Comparison of ENCODE assay signal across 8 cellular contexts in genomic region chr2:127886593-127886935, GRCh38. TPM values are rescaled to one million over a fixed set of nuclear protein-coding genes. Genes with fewer than 3 reads are reported as not detected.
DNase-seq lines count a peak whose midpoint lies in the region; ATAC-seq and TF ChIP-seq lines count a peak whose summit lies in the region.
"Not testable (repeated sequence)": the region's sequence is repeated elsewhere in the genome, so short reads cannot be mapped to it uniquely, and the experiment has no call there.

No MANE protein-coding gene starts in this region.

- peak overlapping the region; percentile 87 for H3K27ac ChIP-seq in psoas muscle

- WGBS in psoas muscle, 3 donors = 0% methylated on average over 18 to 30 of the region's 32 CpGs

- H3K27me3 ChIP-seq in psoas muscle (ENCODE audit: insufficient read depth in 3 of 3, low read length in 2 of 3) = not testable (repeated sequence)

- H3K4me3 ChIP-seq in Jurkat, Clone E6-1 (ENCODE audit: low read length) = peak overlapping the region; percentile 55
- peak overlapping the region; percentile 78 for H3K4me3 ChIP-seq in psoas muscle

- TF ChIP-seq CTCF in activated CD8-positive, alpha-beta T cell treated with anti-CD3 and anti-CD28 coated beads for 36 hours (IDR thresholded peaks at IDR 0.05); psoas muscle (IDR thresholded peaks at IDR 0.05): not testable (repeated sequence)

- peaks cover 25% of the 10 kb centered on the region for H3K4me1 ChIP-seq in psoas muscle

- not testable (repeated sequence) for H3K9me3 ChIP-seq in psoas muscle

- H3K4me3 Mint-ChIP-seq in activated CD8-positive, alpha-beta T cell treated with anti-CD3 and anti-CD28 coated beads for 36 hours = peak overlapping the region; percentile 81

- ATAC-seq in GM18907 (IDR thresholded peaks at IDR 0.05; ENCODE audit: unreplicated experiment) = peak; percentile 35
- ATAC-seq in HG02759 (IDR thresholded peaks at IDR 0.05; ENCODE audit: unreplicated experiment) = peak; percentile 31
- ATAC-seq in activated CD8-positive, alpha-beta T cell treated with anti-CD3 and anti-CD28 coated beads for 36 hours = peak; percentile 34
- ATAC-seq in left colon = peak; percentile 54
- peak; percentile 61 to 75 (median 63) for ATAC-seq in psoas muscle

- POLR2A ChIA-PET in activated CD8-positive, alpha-beta T cell treated with anti-CD3 and anti-CD28 coated beads for 36 hours (lab: Charles Lee) = not testable (repeated sequence)

- peak overlapping the region; percentile 84 for H3K27ac Mint-ChIP-seq in activated CD8-positive, alpha-beta T cell treated with anti-CD3 and anti-CD28 coated beads for 36 hours

- intact Hi-C loops in activated CD8-positive, alpha-beta T cell treated with anti-CD3 and anti-CD28 coated beads for 36 hours (cut with micrococcal nuclease); left colon (cut with DNase I, micrococcal nuclease): not testable (repeated sequence)
- intact Hi-C loops in psoas muscle (cut with DNase I) = loop anchor here (10.0 kb wide), 2 partner anchors 138 to 208 kb away; partner anchors contain the start of genes SAP130 (in 1 of the 2) and UGGT1 (in 1 of the 2)

- peaks cover 23% of the 10 kb centered on the region for H3K36me3 Mint-ChIP-seq in activated CD8-positive, alpha-beta T cell treated with anti-CD3 and anti-CD28 coated beads for 36 hours (ENCODE audit: low read depth)

- in situ Hi-C loops in ACHN (cut with HindIII; ENCODE audit: low pct_ligation_motif_present, low pct_unique_long_range_greater_than_20kb, low sequenced_read_pairs) = not testable (repeated sequence)

- H3K9me3 Mint-ChIP-seq in activated CD8-positive, alpha-beta T cell treated with anti-CD3 and anti-CD28 coated beads for 36 hours = not testable (repeated sequence)

- CTCF ChIA-PET in activated CD8-positive, alpha-beta T cell treated with anti-CD3 and anti-CD28 coated beads for 36 hours (lab: Charles Lee) = interaction anchor here (1.0 kb wide), 1 partner anchor 28 kb away, joined by 3 read pairs; no protein-coding TSS in a partner anchor

- peaks cover 42% of the 10 kb centered on the region for H3K4me1 Mint-ChIP-seq in activated CD8-positive, alpha-beta T cell treated with anti-CD3 and anti-CD28 coated beads for 36 hours (ENCODE audit: low read depth)

- peak; percentile 18 for DNase-seq in ACHN
- not testable (repeated sequence) for DNase-seq in Jurkat, Clone E6-1 (ENCODE audit: low read depth, low spot score); activated CD8-positive, alpha-beta T cell treated with anti-CD3 and anti-CD28 coated beads for 36 hours; left colon; psoas muscle
- DNase-seq in ecto neural progenitor cell (ENCODE audit: low spot score) = peak; percentile 55

- H3K27me3 Mint-ChIP-seq in activated CD8-positive, alpha-beta T cell treated with anti-CD3 and anti-CD28 coated beads for 36 hours = not testable (repeated sequence)

- peaks cover 0 to 29% of the 10 kb centered on the region in 2 donors for H3K36me3 ChIP-seq in psoas muscle (ENCODE audit: insufficient read depth in 1 of 2, low read depth in 1 of 2)

RNA-seq across cellular contexts. Expression of gene AMMECR1L, which starts 0.8 kb away (rescaled TPM):
- 14.9 TPM for polyA plus RNA-seq in Jurkat, Clone E6-1 (2012; ENCODE audit: insufficient read depth, insufficient read length)
- 10 to 100 TPM; 12.5 to 13.1 TPM for total RNA-seq in activated CD8-positive, alpha-beta T cell treated with anti-CD3 and anti-CD28 coated beads for 36 hours
- total RNA-seq in left colon (10 to 100 TPM; 13.8 to 15.0 TPM), psoas muscle (10 to 100 TPM in 3 of 4 donors, 1 to 10 TPM in 1; 6.7 to 14.7 (median 12.4) TPM)
- 10 to 100 TPM in 1 of 3 donors, 1 to 10 TPM in 2; 6.2 to 14.8 (median 8.3) TPM for polyA plus RNA-seq in psoas muscle

RNA-seq across cellular contexts. Expression of gene POLR2D, which starts 28.6 kb away (rescaled TPM):
- 63.3 TPM for polyA plus RNA-seq in Jurkat, Clone E6-1 (2012; ENCODE audit: insufficient read depth, insufficient read length)
- total RNA-seq in activated CD8-positive, alpha-beta T cell treated with anti-CD3 and anti-CD28 coated beads for 36 hours = 10 to 100 TPM; 72.5 to 75.0 TPM
- 10 to 100 TPM; 17.8 to 19.1 TPM for total RNA-seq in left colon
- 10 to 100 TPM; 33.6 to 49.8 (median 48.4) TPM for total RNA-seq in psoas muscle
- 10 to 100 TPM; 22.2 to 63.0 (median 48.0) TPM for polyA plus RNA-seq in psoas muscle
